ENCODE assay signal across 1 cellular context in genomic region chr19:40284501-40285352, GRCh38.
TF ChIP-seq lines count a peak whose summit lies in the region.

TSS of gene AKT2 (minus strand) at chr19:40285345. CDS start at chr19:40265267, 20,078 bp downstream.

TF ChIP-seq in GM23338, 12 proteins besides CTCF, POLR2A, EP300 and RAD21 (continued from another document):
- TF ChIP-seq, protein P1, sequence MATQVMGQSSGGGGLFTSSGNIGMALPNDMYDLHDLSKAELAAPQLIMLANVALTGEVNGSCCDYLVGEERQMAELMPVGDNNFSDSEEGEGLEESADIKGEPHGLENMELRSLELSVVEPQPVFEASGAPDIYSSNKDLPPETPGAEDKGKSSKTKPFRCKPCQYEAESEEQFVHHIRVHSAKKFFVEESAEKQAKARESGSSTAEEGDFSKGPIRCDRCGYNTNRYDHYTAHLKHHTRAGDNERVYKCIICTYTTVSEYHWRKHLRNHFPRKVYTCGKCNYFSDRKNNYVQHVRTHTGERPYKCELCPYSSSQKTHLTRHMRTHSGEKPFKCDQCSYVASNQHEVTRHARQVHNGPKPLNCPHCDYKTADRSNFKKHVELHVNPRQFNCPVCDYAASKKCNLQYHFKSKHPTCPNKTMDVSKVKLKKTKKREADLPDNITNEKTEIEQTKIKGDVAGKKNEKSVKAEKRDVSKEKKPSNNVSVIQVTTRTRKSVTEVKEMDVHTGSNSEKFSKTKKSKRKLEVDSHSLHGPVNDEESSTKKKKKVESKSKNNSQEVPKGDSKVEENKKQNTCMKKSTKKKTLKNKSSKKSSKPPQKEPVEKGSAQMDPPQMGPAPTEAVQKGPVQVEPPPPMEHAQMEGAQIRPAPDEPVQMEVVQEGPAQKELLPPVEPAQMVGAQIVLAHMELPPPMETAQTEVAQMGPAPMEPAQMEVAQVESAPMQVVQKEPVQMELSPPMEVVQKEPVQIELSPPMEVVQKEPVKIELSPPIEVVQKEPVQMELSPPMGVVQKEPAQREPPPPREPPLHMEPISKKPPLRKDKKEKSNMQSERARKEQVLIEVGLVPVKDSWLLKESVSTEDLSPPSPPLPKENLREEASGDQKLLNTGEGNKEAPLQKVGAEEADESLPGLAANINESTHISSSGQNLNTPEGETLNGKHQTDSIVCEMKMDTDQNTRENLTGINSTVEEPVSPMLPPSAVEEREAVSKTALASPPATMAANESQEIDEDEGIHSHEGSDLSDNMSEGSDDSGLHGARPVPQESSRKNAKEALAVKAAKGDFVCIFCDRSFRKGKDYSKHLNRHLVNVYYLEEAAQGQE (IDR thresholded peaks at IDR 0.05; ENCODE audit: unreplicated experiment), result no peak
- TF ChIP-seq, protein P2, sequence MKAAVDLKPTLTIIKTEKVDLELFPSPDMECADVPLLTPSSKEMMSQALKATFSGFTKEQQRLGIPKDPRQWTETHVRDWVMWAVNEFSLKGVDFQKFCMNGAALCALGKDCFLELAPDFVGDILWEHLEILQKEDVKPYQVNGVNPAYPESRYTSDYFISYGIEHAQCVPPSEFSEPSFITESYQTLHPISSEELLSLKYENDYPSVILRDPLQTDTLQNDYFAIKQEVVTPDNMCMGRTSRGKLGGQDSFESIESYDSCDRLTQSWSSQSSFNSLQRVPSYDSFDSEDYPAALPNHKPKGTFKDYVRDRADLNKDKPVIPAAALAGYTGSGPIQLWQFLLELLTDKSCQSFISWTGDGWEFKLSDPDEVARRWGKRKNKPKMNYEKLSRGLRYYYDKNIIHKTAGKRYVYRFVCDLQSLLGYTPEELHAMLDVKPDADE (IDR thresholded peaks at IDR 0.05), result no peak
- TF ChIP-seq CREB1 (CRISPR knock-in tag; IDR thresholded peaks at IDR 0.05; ENCODE audit: low read depth) (peak; percentile 45), ZNF462 (CRISPR knock-in tag; IDR thresholded peaks at IDR 0.05) (no peak), ZNF114 (CRISPR knock-in tag; IDR thresholded peaks at IDR 0.05) (no peak), NANOG (IDR thresholded peaks at IDR 0.05; ENCODE audit: borderline replicate concordance) (no peak), ZNF331 (CRISPR knock-in tag; IDR thresholded peaks at IDR 0.05; ENCODE audit: low read depth) (no peak)
TF ChIP-seq in GM23338: peak in this region for 2.
